ENCODE assay signal across 10 cellular contexts in genomic region chr11:7575841-7576451, GRCh38.
DNase-seq lines count a peak whose midpoint lies in the region; ATAC-seq and TF ChIP-seq lines count a peak whose summit lies in the region.
"Had no signal": no experiment of that assay in that cellular context is flagged by ENCODE, and none has a peak within 500 bp of the region (broad histone marks: within the 10 kb centered on the region; RNA-seq: fewer than 3 reads in every experiment).

No MANE protein-coding gene starts in this region.

- no peak overlapping the region for H3K4me3 ChIP-seq in left lung
- no peak overlapping the region for H3K4me3 ChIP-seq in thoracic aorta

- TF ChIP-seq CTCF in left lung (IDR thresholded peaks at IDR 0.05), result no peak
- TF ChIP-seq CTCF in thoracic aorta (IDR thresholded peaks at IDR 0.05), result no peak

- DNase-seq in activated CD8-positive, alpha-beta memory T cell treated with anti-CD3 and anti-CD28 coated beads for 48 hours (ENCODE audit: low read depth in 2 of 3, low spot score in 2 of 3), result peak in 2 of 3 experiments; percentile 11 to 12
- DNase-seq in activated CD8-positive, alpha-beta memory T cell treated with anti-CD3 and anti-CD28 coated beads, Interleukin-2, amount 10 ng/mL, durations not matched to agents 7 days and 5 days, result no peak
- peak; percentile 54 for DNase-seq in activated naive CD4-positive, alpha-beta T cell treated with anti-CD3 and anti-CD28 coated beads, Interleukin-2, amount 10 ng/mL, durations not matched to agents 7 days and 5 days
- DNase-seq in left lung (peak; percentile 53 to 65), thoracic aorta (ENCODE audit: low spot score) (no peak), D341Med (ENCODE audit: low spot score) (no peak), NCI-H1694 (lab: John Stamatoyannopoulos, UW) (no peak)
- DNase-seq in activated T-helper 2 cell treated with anti-CD3 and anti-CD28 coated beads, Interferon-gamma antibody, Interleukin-2, Interleukin-4, amounts not matched to agents 10 μg/mL and 5 μg/mL and 100 μg/mL, durations not matched to agents 14 hours and 24 hours and 36 hours (ENCODE audit: low spot score), result no peak

- peaks cover 7% of the 10 kb centered on the region for H3K27me3 Mint-ChIP-seq in activated CD8-positive, alpha-beta memory T cell treated with anti-CD3 and anti-CD28 coated beads, Interleukin-2, amount 10 ng/mL, durations not matched to agents 7 days and 5 days
- peaks cover 86% of the 10 kb centered on the region for H3K27me3 Mint-ChIP-seq in activated naive CD4-positive, alpha-beta T cell treated with anti-CD3 and anti-CD28 coated beads, Interleukin-2, amount 10 ng/mL, durations not matched to agents 7 days and 5 days
- H3K27me3 Mint-ChIP-seq in activated T-helper 2 cell treated with anti-CD3 and anti-CD28 coated beads, Interferon-gamma antibody, Interleukin-2, Interleukin-4, amounts not matched to agents 10 μg/mL and 5 μg/mL and 100 μg/mL, durations not matched to agents 14 hours and 24 hours and 36 hours (ENCODE audit: low read depth), result peaks cover 25% of the 10 kb centered on the region

- H3K36me3 Mint-ChIP-seq in activated CD8-positive, alpha-beta memory T cell treated with anti-CD3 and anti-CD28 coated beads, Interleukin-2, amount 10 ng/mL, durations not matched to agents 7 days and 5 days, result no peaks in the 10 kb centered on the region
- peaks cover 1% of the 10 kb centered on the region for H3K36me3 Mint-ChIP-seq in activated naive CD4-positive, alpha-beta T cell treated with anti-CD3 and anti-CD28 coated beads, Interleukin-2, amount 10 ng/mL, durations not matched to agents 7 days and 5 days
- H3K36me3 Mint-ChIP-seq in activated T-helper 2 cell treated with anti-CD3 and anti-CD28 coated beads, Interferon-gamma antibody, Interleukin-2, Interleukin-4, amounts not matched to agents 10 μg/mL and 5 μg/mL and 100 μg/mL, durations not matched to agents 14 hours and 24 hours and 36 hours (ENCODE audit: low read depth), result no peaks in the 10 kb centered on the region
- H3K36me3 Mint-ChIP-seq: CD4-positive, CD25-positive, alpha-beta regulatory T cell had no signal

- H3K4me3 Mint-ChIP-seq in activated CD8-positive, alpha-beta memory T cell treated with anti-CD3 and anti-CD28 coated beads, Interleukin-2, amount 10 ng/mL, durations not matched to agents 7 days and 5 days, result no peak overlapping the region
- peak overlapping the region; percentile 19 for H3K4me3 Mint-ChIP-seq in activated naive CD4-positive, alpha-beta T cell treated with anti-CD3 and anti-CD28 coated beads, Interleukin-2, amount 10 ng/mL, durations not matched to agents 7 days and 5 days
- no peak overlapping the region for H3K4me3 Mint-ChIP-seq in activated T-helper 2 cell treated with anti-CD3 and anti-CD28 coated beads, Interferon-gamma antibody, Interleukin-2, Interleukin-4, amounts not matched to agents 10 μg/mL and 5 μg/mL and 100 μg/mL, durations not matched to agents 14 hours and 24 hours and 36 hours (ENCODE audit: low read depth)

- H3K27ac ChIP-seq in left lung (peak overlapping the region; percentile 63 to 65), thoracic aorta (peak overlapping the region; percentile 89 to 91)

- no peaks in the 10 kb centered on the region for H3K9me3 ChIP-seq in left lung
- no peaks in the 10 kb centered on the region for H3K9me3 ChIP-seq in thoracic aorta

- H3K27me3 ChIP-seq in left lung (peaks cover 0 to 28% of the 10 kb centered on the region in 2 donors), thoracic aorta (replicated peaks; ENCODE audit: insufficient read depth) (no peaks in the 10 kb centered on the region)

- H3K36me3 ChIP-seq in left lung (no peaks in the 10 kb centered on the region), thoracic aorta (no peaks in the 10 kb centered on the region)

- intact Hi-C loops in left lung (cut with DNase I), result no loop called here
- intact Hi-C loops in activated T-helper 2 cell treated with anti-CD3 and anti-CD28 coated beads, Interferon-gamma antibody, Interleukin-2, Interleukin-4, amounts not matched to agents 10 μg/mL and 5 μg/mL and 100 μg/mL, durations not matched to agents 14 hours and 24 hours and 36 hours (cut with micrococcal nuclease), result no loop called here

- peaks cover 42% of the 10 kb centered on the region for H3K4me1 Mint-ChIP-seq in activated CD8-positive, alpha-beta memory T cell treated with anti-CD3 and anti-CD28 coated beads, Interleukin-2, amount 10 ng/mL, durations not matched to agents 7 days and 5 days
- peaks cover 52% of the 10 kb centered on the region for H3K4me1 Mint-ChIP-seq in activated naive CD4-positive, alpha-beta T cell treated with anti-CD3 and anti-CD28 coated beads, Interleukin-2, amount 10 ng/mL, durations not matched to agents 7 days and 5 days
- peaks cover 24% of the 10 kb centered on the region for H3K4me1 Mint-ChIP-seq in activated T-helper 2 cell treated with anti-CD3 and anti-CD28 coated beads, Interferon-gamma antibody, Interleukin-2, Interleukin-4, amounts not matched to agents 10 μg/mL and 5 μg/mL and 100 μg/mL, durations not matched to agents 14 hours and 24 hours and 36 hours (ENCODE audit: low read depth)

- H3K4me1 ChIP-seq in left lung (peaks cover 25 to 76% of the 10 kb centered on the region in 2 donors), thoracic aorta (ENCODE audit: control insufficient read depth in 1 of 2, low read depth in 2 of 2) (peaks cover 38 to 60% of the 10 kb centered on the region in 2 donors)

- H3K9me3 Mint-ChIP-seq in activated CD8-positive, alpha-beta memory T cell treated with anti-CD3 and anti-CD28 coated beads, Interleukin-2, amount 10 ng/mL, durations not matched to agents 7 days and 5 days (ENCODE audit: low read depth), result no peaks in the 10 kb centered on the region
- H3K9me3 Mint-ChIP-seq in activated naive CD4-positive, alpha-beta T cell treated with anti-CD3 and anti-CD28 coated beads, Interleukin-2, amount 10 ng/mL, durations not matched to agents 7 days and 5 days, result no peaks in the 10 kb centered on the region
- no peaks in the 10 kb centered on the region for H3K9me3 Mint-ChIP-seq in activated T-helper 2 cell treated with anti-CD3 and anti-CD28 coated beads, Interferon-gamma antibody, Interleukin-2, Interleukin-4, amounts not matched to agents 10 μg/mL and 5 μg/mL and 100 μg/mL, durations not matched to agents 14 hours and 24 hours and 36 hours

- H3K27ac Mint-ChIP-seq in activated CD8-positive, alpha-beta memory T cell treated with anti-CD3 and anti-CD28 coated beads, Interleukin-2, amount 10 ng/mL, durations not matched to agents 7 days and 5 days, result no peak overlapping the region
- H3K27ac Mint-ChIP-seq in activated naive CD4-positive, alpha-beta T cell treated with anti-CD3 and anti-CD28 coated beads, Interleukin-2, amount 10 ng/mL, durations not matched to agents 7 days and 5 days, result no peak overlapping the region
- H3K27ac Mint-ChIP-seq in activated T-helper 2 cell treated with anti-CD3 and anti-CD28 coated beads, Interferon-gamma antibody, Interleukin-2, Interleukin-4, amounts not matched to agents 10 μg/mL and 5 μg/mL and 100 μg/mL, durations not matched to agents 14 hours and 24 hours and 36 hours, result no peak overlapping the region
- H3K27ac Mint-ChIP-seq: CD4-positive, CD25-positive, alpha-beta regulatory T cell had no signal

- CTCF ChIA-PET in activated CD8-positive, alpha-beta memory T cell treated with anti-CD3 and anti-CD28 coated beads, Interleukin-2, amount 10 ng/mL, durations not matched to agents 7 days and 5 days (lab: Charles Lee), result interaction anchor here (1.2 to 1.6 kb wide), 2 partner anchors 81 to 90 kb away, joined by 3 to 7 read pairs; no protein-coding TSS in a partner anchor
- CTCF ChIA-PET in activated naive CD4-positive, alpha-beta T cell treated with anti-CD3 and anti-CD28 coated beads, Interleukin-2, amount 10 ng/mL, durations not matched to agents 7 days and 5 days (lab: Charles Lee), result interaction anchor here (1.0 to 1.2 kb wide), 2 partner anchors 62 to 89 kb away, joined by 3 read pairs; partner anchors contain the start of gene PPFIBP2

- ATAC-seq in activated CD8-positive, alpha-beta memory T cell treated with anti-CD3 and anti-CD28 coated beads, Interleukin-2, amount 10 ng/mL, durations not matched to agents 7 days and 5 days, result no peak
- ATAC-seq in left lung, result peak; percentile 69
- no peak for ATAC-seq in thoracic aorta (ENCODE audit: insufficient number of reproducible peaks, low FRiP score, low read depth)
- ATAC-seq: Panc1 had no signal

Comparison
In these comparisons a context has a peak if more than half of its experiments do, and no peak if none do; other contexts are left out.
1. DNase-seq: peak in activated CD8-positive, alpha-beta memory T cell treated with anti-CD3 and anti-CD28 coated beads for 48 hours (2 of 3), activated naive CD4-positive, alpha-beta T cell treated with anti-CD3 and anti-CD28 coated beads, Interleukin-2, amount 10 ng/mL, durations not matched to agents 7 days and 5 days (single experiment) and left lung (2 of 2); none in activated CD8-positive, alpha-beta memory T cell treated with anti-CD3 and anti-CD28 coated beads, Interleukin-2, amount 10 ng/mL, durations not matched to agents 7 days and 5 days (single experiment), thoracic aorta (single experiment), activated T-helper 2 cell treated with anti-CD3 and anti-CD28 coated beads, Interferon-gamma antibody, Interleukin-2, Interleukin-4, amounts not matched to agents 10 μg/mL and 5 μg/mL and 100 μg/mL, durations not matched to agents 14 hours and 24 hours and 36 hours (single experiment), D341Med (single experiment) and NCI-H1694 (single experiment).